Comparison of ENCODE assay signal across 7 cellular contexts in genomic region chr21:33931799-33932390, GRCh38. TPM values are rescaled to one million over a fixed set of nuclear protein-coding genes. Genes with fewer than 3 reads are reported as not detected.
DNase-seq lines count a peak whose midpoint lies in the region; ATAC-seq and TF ChIP-seq lines count a peak whose summit lies in the region.

No MANE protein-coding gene starts in this region.

- no peak for TF ChIP-seq POLR2A in gastroesophageal sphincter (IDR thresholded peaks at IDR 0.05)
- no peak for TF ChIP-seq POLR2A in sigmoid colon (IDR thresholded peaks at IDR 0.05)

- H3K4me1 ChIP-seq in HUES6 (ENCODE audit: control insufficient read depth, insufficient read depth, low read length) (no peaks in the 10 kb centered on the region), gastroesophageal sphincter (peaks cover 3 to 27% (median 3%) of the 10 kb centered on the region in 3 donors), sigmoid colon (peaks cover 0 to 16% (median 11%) of the 10 kb centered on the region in 4 donors)

- H3K27me3 ChIP-seq in HUES6 (ENCODE audit: control insufficient read depth, insufficient read depth, low read length), result no peaks in the 10 kb centered on the region
- H3K27me3 ChIP-seq in gastroesophageal sphincter, result no peaks in the 10 kb centered on the region
- H3K27me3 ChIP-seq in sigmoid colon, result no peaks in the 10 kb centered on the region

- H3K4me3 ChIP-seq in HUES6 (ENCODE audit: low read depth, low read length), result peak overlapping the region; percentile 50
- peak overlapping the region; percentile 9 for H3K4me3 ChIP-seq in WI38 (ENCODE audit: low read depth, low read length)
- H3K4me3 ChIP-seq in gastroesophageal sphincter, result peak overlapping the region; percentile 52 to 71
- peak overlapping the region; percentile 9 to 49 (median 45) for H3K4me3 ChIP-seq in sigmoid colon

- ATAC-seq in gastroesophageal sphincter, result no peak

- H3K9me3 ChIP-seq in HUES6 (ENCODE audit: control insufficient read depth, insufficient read depth, low read depth, low read length), result 0 out of 2 replicates have a peak, but pooled peaks cover 2% of the 10 kb centered on the region
- no peaks in the 10 kb centered on the region for H3K9me3 ChIP-seq in gastroesophageal sphincter
- H3K9me3 ChIP-seq in sigmoid colon, result no peaks in the 10 kb centered on the region

- TF ChIP-seq EP300 in gastroesophageal sphincter (IDR thresholded peaks at IDR 0.05) (no peak), sigmoid colon (IDR thresholded peaks at IDR 0.05) (no peak)

- no peak for TF ChIP-seq CTCF in WI38 (IDR thresholded peaks at IDR 0.05; ENCODE audit: low read depth, low read length)
- peak in 1 of 4 experiments; percentile 16 for TF ChIP-seq CTCF in gastroesophageal sphincter (IDR thresholded peaks at IDR 0.05)
- TF ChIP-seq CTCF in sigmoid colon (IDR thresholded peaks at IDR 0.05), result no peak

- H3K36me3 ChIP-seq in HUES6 (ENCODE audit: control insufficient read depth, insufficient read depth, low read length) (no peaks in the 10 kb centered on the region), gastroesophageal sphincter (no peaks in the 10 kb centered on the region), sigmoid colon (no peaks in the 10 kb centered on the region)

- peak overlapping the region; percentile 35 for H3K9ac ChIP-seq in HUES6 (ENCODE audit: low read length)

- intact Hi-C loops in sigmoid colon (cut with DNase I), result no loop called here

- WGBS in gastroesophageal sphincter (ENCODE audit: low coverage in 1 of 2), 2 donors, result 12 to 40% methylated on average over 6 to 10 of the region's 10 CpGs
- 21 to 37% methylated on average over 10 of the region's 10 CpGs for WGBS in sigmoid colon, 2 donors

- H3K27ac ChIP-seq in HUES6 (ENCODE audit: low read depth, low read length), result peak overlapping the region; percentile 29; the same call in 1 of the 2 replicates
- H3K27ac ChIP-seq in gastroesophageal sphincter, result peak overlapping the region; percentile 56 to 73 (median 62)
- H3K27ac ChIP-seq in sigmoid colon, result peak overlapping the region; percentile 56 to 67 (median 66)

- no peak for DNase-seq in sigmoid colon
- no peak for DNase-seq in NCI-H524 treated with DMSO at 0.1 percent for 48 hours (lab: John Stamatoyannopoulos, UW)
- DNase-seq in NCI-H510A (lab: John Stamatoyannopoulos, UW), result no peak
- no peak for DNase-seq in NCI-H1436 (lab: John Stamatoyannopoulos, UW)

RNA-seq across cellular contexts. Expression of gene ATP5PO, which starts 16.3 kb away (rescaled TPM):
- 100 to 1,000 TPM; 133 to 311 (median 214) TPM for total RNA-seq in gastroesophageal sphincter
- 100 to 1,000 TPM; 277 to 468 (median 356) TPM for total RNA-seq in sigmoid colon
- 100 to 1,000 TPM; 378 to 742 (median 633) TPM for polyA plus RNA-seq in sigmoid colon

Comparison
In these comparisons a context has a peak if more than half of its experiments do, and no peak if none do; other contexts are left out.
1. H3K4me3 ChIP-seq: peak in every context shown above with its lines; median percentile 62 in gastroesophageal sphincter; 50 in HUES6; 45 in sigmoid colon; 9 in WI38.